Comparison of ENCODE assay signal across 18 cellular contexts in the genomic region with DNA sequence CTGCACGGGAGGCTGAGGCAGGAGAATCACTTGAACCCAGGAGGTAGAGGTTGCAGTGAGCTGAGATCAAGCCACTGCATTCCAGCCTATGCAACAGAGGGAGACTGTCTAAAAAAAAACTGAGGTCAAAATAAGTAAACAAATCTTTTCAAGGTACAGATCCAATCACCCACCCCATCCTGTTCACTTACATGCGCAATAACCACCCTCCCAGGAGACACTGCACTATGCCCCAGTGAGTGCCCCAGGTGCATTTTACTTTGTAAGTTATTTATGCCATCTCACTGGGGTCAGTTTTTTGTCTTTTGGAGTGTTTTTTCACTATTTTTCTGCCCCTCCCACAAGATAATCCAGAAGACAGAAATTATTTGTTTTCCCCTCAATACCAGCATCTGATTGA.
"Had no signal": no experiment of that assay in that cellular context is flagged by ENCODE, and none has a peak within 500 bp of the region (broad histone marks: within the 10 kb centered on the region; RNA-seq: fewer than 3 reads in every experiment).

No MANE protein-coding gene starts in this region.

- ATAC-seq: foreskin keratinocyte; left colon; left ventricle myocardium superior; naive thymus-derived CD4-positive, alpha-beta T cell; right cardiac atrium had no signal

- H3K4me2 ChIP-seq: smooth muscle cell had no signal

- H3K4me1 Mint-ChIP-seq: endodermal cell, neural crest cell had no signal

- DNase-seq: colonic mucosa; effector CD4-positive, alpha-beta T cell; endodermal cell; erythroblast; foreskin keratinocyte; left colon; left ventricle myocardium superior; mesendoderm; naive thymus-derived CD4-positive, alpha-beta T cell; ovary; right cardiac atrium; stimulated activated CD4-positive, alpha-beta T cell treated with anti-CD3 and anti-CD28 coated beads, Interleukin-2, amount 100 ng/mL, for 48 hours; testis; transverse colon had no signal

- H3K9me3 Mint-ChIP-seq: endodermal cell had no signal

- H3K4me1 ChIP-seq: colonic mucosa, foreskin keratinocyte, testis, transverse colon had no signal

- H3K9me3 ChIP-seq: colonic mucosa, ovary, testis, transverse colon had no signal

- H3K4me3 ChIP-seq: colonic mucosa, lung, ovary, smooth muscle cell, testis, transverse colon had no signal

- H3K36me3 ChIP-seq: colonic mucosa, ovary, transverse colon had no signal

- H3K27me3 ChIP-seq: colonic mucosa, foreskin keratinocyte, ovary, testis had no signal

- H3K27me3 Mint-ChIP-seq: naive thymus-derived CD4-positive, alpha-beta T cell; stimulated activated naive CD8-positive, alpha-beta T cell treated with anti-CD3 and anti-CD28 coated beads, Interleukin-15, Interleukin-2, amounts not matched to agents 100 ng/mL and 50 ng/mL, for 24 hours had no signal

- H3K27ac Mint-ChIP-seq: endodermal cell; naive thymus-derived CD4-positive, alpha-beta T cell; stimulated activated naive CD8-positive, alpha-beta T cell treated with anti-CD3 and anti-CD28 coated beads, Interleukin-15, Interleukin-2, amounts not matched to agents 100 ng/mL and 50 ng/mL, for 24 hours had no signal

- H3K4me3 Mint-ChIP-seq: endodermal cell; naive thymus-derived CD4-positive, alpha-beta T cell; neural crest cell; stimulated activated naive CD8-positive, alpha-beta T cell treated with anti-CD3 and anti-CD28 coated beads, Interleukin-15, Interleukin-2, amounts not matched to agents 100 ng/mL and 50 ng/mL, for 24 hours had no signal

- H3K27ac ChIP-seq: colonic mucosa, foreskin keratinocyte, ovary, testis, transverse colon had no signal
